Comparison of ENCODE assay signal across 11 cellular contexts in the genomic region with DNA sequence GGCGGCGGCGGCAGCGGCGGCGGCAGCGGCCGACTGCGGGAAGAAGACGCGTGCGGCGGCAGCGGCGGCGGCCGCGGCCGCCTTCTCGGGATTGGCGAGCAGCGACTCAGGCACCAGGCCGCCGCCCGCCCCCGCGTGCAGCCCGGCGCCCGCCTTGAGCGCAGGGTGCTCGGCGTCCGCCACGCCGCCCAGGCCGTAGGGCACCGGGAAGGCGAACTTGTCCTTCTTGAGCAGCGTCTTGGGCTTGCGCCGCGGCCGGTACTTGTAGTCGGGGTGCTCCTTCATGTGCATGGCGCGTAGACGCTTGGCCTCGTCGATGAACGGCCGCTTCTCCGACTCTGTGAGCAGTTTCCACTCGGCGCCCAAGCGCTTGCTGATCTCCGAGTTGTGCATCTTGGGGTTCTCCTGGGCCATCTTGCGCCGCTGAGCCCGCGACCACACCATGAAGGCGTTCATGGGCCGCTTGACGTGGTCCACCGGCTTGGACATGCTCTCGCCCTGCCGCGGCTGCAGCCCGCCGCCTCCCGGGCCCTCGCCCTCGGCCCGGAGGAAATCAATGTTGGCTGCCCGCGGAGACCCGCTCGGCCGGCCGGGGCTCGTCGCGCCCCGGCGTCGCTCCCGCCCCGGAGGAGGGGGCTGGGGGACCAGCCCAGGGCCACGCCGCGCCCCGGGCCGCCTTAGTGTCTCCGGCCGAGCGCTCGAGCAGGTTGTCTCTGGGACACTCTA. TPM values are rescaled to one million over a fixed set of nuclear protein-coding genes. Genes with fewer than 3 reads are reported as not detected.
DNase-seq lines count a peak whose midpoint lies in the region; ATAC-seq and TF ChIP-seq lines count a peak whose summit lies in the region.
"Had no signal": no experiment of that assay in that cellular context is flagged by ENCODE, and none has a peak within 500 bp of the region (broad histone marks: within the 10 kb centered on the region; RNA-seq: fewer than 3 reads in every experiment).

No MANE protein-coding gene starts in this region.

- H3K4me3 ChIP-seq in urinary bladder (ENCODE audit: low read depth, low read length): peak overlapping the region; percentile 16

- H3K4me1 ChIP-seq in urinary bladder (ENCODE audit: insufficient read depth): no peaks in the 10 kb centered on the region

- 2% methylated on average over 97 of the region's 97 CpGs for WGBS in urinary bladder

- ATAC-seq in HG02798 (IDR thresholded peaks at IDR 0.05; ENCODE audit: poor library complexity, unreplicated experiment): peak; percentile 18

- no peak overlapping the region for H3K27ac Mint-ChIP-seq in endothelial cell (ENCODE audit: unreplicated experiment)
- H3K27ac Mint-ChIP-seq: natural killer cell treated with Interleukin-12 subunit alpha and Interleukin-12 subunit beta and Interleukin-15 and Interleukin-18, amount 100 ng/mL, for 72 hours had no signal

- peaks cover 3% of the 10 kb centered on the region for H3K36me3 Mint-ChIP-seq in endothelial cell (ENCODE audit: low read depth, unreplicated experiment)
- H3K36me3 Mint-ChIP-seq: CD4-positive, alpha-beta memory T cell had no signal

- peaks cover 14% of the 10 kb centered on the region for H3K4me1 Mint-ChIP-seq in endothelial cell (ENCODE audit: unreplicated experiment)

- H3K36me3 ChIP-seq in urinary bladder (ENCODE audit: insufficient read depth): no peaks in the 10 kb centered on the region

- DNase-seq in NCI-H82 (lab: John Stamatoyannopoulos, UW) (peak; percentile 82), NCI-H82 treated with DMSO at 0.1 percent for 48 hours (lab: John Stamatoyannopoulos, UW; ENCODE audit: unreplicated experiment) (no peak), iPS-NIHi7 (ENCODE audit: extremely low spot score) (peak; percentile 33), endothelial cell (ENCODE audit: low spot score) (no peak), COLO829 (ENCODE audit: low spot score) (no peak)
- peak; percentile 60 to 64 for DNase-seq in activated T-cell treated with anti-CD3 and anti-CD28 coated beads, Interleukin-2, amount 50 U/mL, for 48 hours

- H3K9me3 Mint-ChIP-seq in endothelial cell (ENCODE audit: unreplicated experiment): no peaks in the 10 kb centered on the region
- H3K9me3 Mint-ChIP-seq: natural killer cell treated with Interleukin-12 subunit alpha and Interleukin-12 subunit beta and Interleukin-15 and Interleukin-18, amount 100 ng/mL, for 72 hours had no signal

- TF ChIP-seq CTCF in endothelial cell (IDR thresholded peaks at IDR 0.05; ENCODE audit: unreplicated experiment): no peak

- H3K4me3 Mint-ChIP-seq in endothelial cell (ENCODE audit: unreplicated experiment): no peak overlapping the region
- H3K4me3 Mint-ChIP-seq: natural killer cell treated with Interleukin-12 subunit alpha and Interleukin-12 subunit beta and Interleukin-15 and Interleukin-18, amount 100 ng/mL, for 72 hours had no signal

- H3K27ac ChIP-seq in urinary bladder (ENCODE audit: low read depth): no peak overlapping the region

- peaks cover 34% of the 10 kb centered on the region for H3K27me3 Mint-ChIP-seq in endothelial cell (ENCODE audit: unreplicated experiment)

RNA-seq across cellular contexts. Expression of a gene that starts 0.6 kb away (rescaled TPM):
- total RNA-seq in urinary bladder (0.11 TPM), endothelial cell (ENCODE audit: unreplicated experiment) (not detected)
- not detected for polyA plus RNA-seq in urinary bladder
- total RNA-seq: CD4-positive, alpha-beta memory T cell; natural killer cell treated with Interleukin-12 subunit alpha and Interleukin-12 subunit beta and Interleukin-15 and Interleukin-18, amount 100 ng/mL, for 72 hours; T-helper 1 cell treated with Interleukin-12 subunit alpha and Interleukin-12 subunit beta and Interleukin-4 antibody, amounts not matched to agents 30 ng/mL and 1 ng/mL, for 36 hours had no signal
- polyA plus RNA-seq: CD4-positive, alpha-beta memory T cell had no signal

Comparison
In these comparisons a context has a peak if more than half of its experiments do, and no peak if none do; other contexts are left out.
1. DNase-seq: peak in NCI-H82 (single experiment), activated T-cell treated with anti-CD3 and anti-CD28 coated beads, Interleukin-2, amount 50 U/mL, for 48 hours (2 of 2) and iPS-NIHi7 (single experiment); none in NCI-H82 treated with DMSO at 0.1 percent for 48 hours (single experiment), endothelial cell (single experiment) and COLO829 (single experiment).